Comparison of ENCODE assay signal across 23 cellular contexts in the genomic region with DNA sequence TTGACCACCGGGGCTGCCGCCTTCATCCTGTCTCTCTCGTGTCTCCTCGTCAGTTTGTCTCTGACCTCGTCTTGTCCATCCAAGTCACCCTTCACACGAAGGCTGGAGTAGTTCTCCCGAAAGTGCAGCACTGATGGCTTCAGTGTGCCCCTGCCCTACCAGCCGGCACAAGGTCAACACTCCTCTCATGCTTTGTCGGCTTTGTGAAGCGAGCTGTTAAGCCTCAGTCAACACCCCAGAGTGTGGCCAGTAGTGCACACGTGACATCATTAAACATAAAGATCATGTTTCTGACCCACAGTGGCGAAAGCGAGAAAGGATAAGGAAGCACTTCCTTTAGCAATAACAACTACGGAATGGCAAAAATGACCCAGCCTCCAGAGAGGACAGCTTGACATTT. TPM values are rescaled to one million over a fixed set of nuclear protein-coding genes. Genes with fewer than 3 reads are reported as not detected.
A peak's percentile ranks its signal among the peaks of the same experiment; 100 is the strongest.
DNase-seq lines count a peak whose midpoint lies in the region; ATAC-seq and TF ChIP-seq lines count a peak whose summit lies in the region.
"Had no signal": no experiment of that assay in that cellular context is flagged by ENCODE, and none has a peak within 500 bp of the region (broad histone marks: within the 10 kb centered on the region; RNA-seq: fewer than 3 reads in every experiment).

No MANE protein-coding gene starts in this region.

- H3K36me3 ChIP-seq in cardiac muscle cell (no peaks in the 10 kb centered on the region), right atrium auricular region (no peaks in the 10 kb centered on the region), left lung (no peaks in the 10 kb centered on the region), upper lobe of right lung (no peaks in the 10 kb centered on the region)
- H3K36me3 ChIP-seq: Peyer's patch, upper lobe of left lung had no signal

- H3K4me3 ChIP-seq in cardiac muscle cell (no peak overlapping the region), right atrium auricular region (no peak overlapping the region), left lung (no peak overlapping the region), upper lobe of right lung (no peak overlapping the region)
- H3K4me3 ChIP-seq: Peyer's patch, upper lobe of left lung had no signal

- H3K9me3 ChIP-seq in cardiac muscle cell (ENCODE audit: low read depth) (no peaks in the 10 kb centered on the region), right atrium auricular region (no peaks in the 10 kb centered on the region), left lung (no peaks in the 10 kb centered on the region), upper lobe of right lung (no peaks in the 10 kb centered on the region)
- H3K9me3 ChIP-seq: Peyer's patch, upper lobe of left lung had no signal

- TF ChIP-seq CTCF in cardiac muscle cell (IDR thresholded peaks at IDR 0.05; ENCODE audit: low read depth, low read length) (no peak), right atrium auricular region (IDR thresholded peaks at IDR 0.05) (no peak), left lung (IDR thresholded peaks at IDR 0.05) (no peak), upper lobe of right lung (IDR thresholded peaks at IDR 0.05) (no peak)

- H3K27me3 ChIP-seq in cardiac muscle cell (no peaks in the 10 kb centered on the region), right atrium auricular region (no peaks in the 10 kb centered on the region), left lung (no peaks in the 10 kb centered on the region), upper lobe of right lung (no peaks in the 10 kb centered on the region)
- H3K27me3 ChIP-seq: Peyer's patch, upper lobe of left lung had no signal

- DNase-seq in cardiac muscle cell (ENCODE audit: low read depth in 1 of 2, low spot score in 1 of 2) = peak; percentile 56 to 89
- no peak for DNase-seq in right atrium auricular region (ENCODE audit: low spot score)
- DNase-seq in SHP77 (lab: John Stamatoyannopoulos, UW) = peak; percentile 71 to 80
- DNase-seq in left lung = no peak
- DNase-seq in upper lobe of right lung = no peak
- DNase-seq in GF-D8 (lab: John Stamatoyannopoulos, UW) = no peak
- no peak for DNase-seq in NCI-H69 (lab: John Stamatoyannopoulos, UW)
- DNase-seq in GM19238 (ENCODE audit: insufficient read length, low spot score) = no peak
- DNase-seq: activated CD4-positive, alpha-beta T cell treated with anti-CD3 and anti-CD28 coated beads, Interleukin-2, amount 10 ng/mL, durations not matched to agents 24 days and 14 days; activated T-cell treated with anti-CD3 and anti-CD28 coated beads, Interleukin-2, amount 50 U/mL, for 4 hours; CD4-positive, alpha-beta T cell; effector CD8-positive, alpha-beta T cell; foreskin fibroblast; GOT3; midbrain; naive thymus-derived CD8-positive, alpha-beta T cell; NCI-H2081 treated with DMSO at 0.1 percent for 48 hours; NCI-H446 treated with DMSO at 0.1 percent for 48 hours; Peyer's patch; posterior cingulate gyrus had no signal

- intact Hi-C loops in left lung (cut with DNase I) (no loop called here), upper lobe of right lung (cut with DNase I) (no loop called here)

- H3K27ac ChIP-seq in cardiac muscle cell (no peak overlapping the region), right atrium auricular region (no peak overlapping the region), left lung (no peak overlapping the region), upper lobe of right lung (no peak overlapping the region)
- H3K27ac ChIP-seq: Peyer's patch, upper lobe of left lung had no signal

- H3K4me1 ChIP-seq in cardiac muscle cell (ENCODE audit: low read depth) = peaks cover 4% of the 10 kb centered on the region
- peaks cover under 1 to 4% of the 10 kb centered on the region in 2 donors for H3K4me1 ChIP-seq in right atrium auricular region
- H3K4me1 ChIP-seq in left lung = no peaks in the 10 kb centered on the region
- no peaks in the 10 kb centered on the region for H3K4me1 ChIP-seq in upper lobe of right lung
- H3K4me1 ChIP-seq: Peyer's patch, upper lobe of left lung had no signal

- ATAC-seq in left lung = peak; percentile 76
- peak; percentile 44 for ATAC-seq in upper lobe of right lung
- ATAC-seq: activated T-cell treated with anti-CD3 and anti-CD28 coated beads, Interleukin-2, amount 50 U/mL, for 4 hours; left lobe of liver; naive thymus-derived CD8-positive, alpha-beta T cell; SK-N-SH treated with all-trans-retinoic acid at 6 μM for 48 hours had no signal

RNA-seq across cellular contexts. Expression of gene ACKR3, which starts 23.2 kb away (rescaled TPM):
- total RNA-seq in cardiac muscle cell = 2.1 and 2.5 TPM in 2 replicates
- polyA plus RNA-seq in cardiac muscle cell = 4.3 and 5.7 TPM in 2 replicates
- total RNA-seq in right atrium auricular region = 10 to 100 TPM; 49.7 to 60.5 TPM
- total RNA-seq in left lung = 10 to 100 TPM in 1 of 2 donors, 1 to 10 TPM in 1; 9.9 to 12.6 TPM
- total RNA-seq in upper lobe of right lung = 9.1 TPM

Comparison
In these comparisons a context has a peak if more than half of its experiments do, and no peak if none do; other contexts are left out.
1. DNase-seq: peak in cardiac muscle cell (2 of 2) and SHP77 (2 of 2); none in right atrium auricular region (single experiment), left lung (0 of 2), upper lobe of right lung (single experiment), GF-D8 (single experiment), NCI-H69 (single experiment) and GM19238 (single experiment).